Comparison of ENCODE assay signal across 9 cellular contexts in the genomic region with DNA sequence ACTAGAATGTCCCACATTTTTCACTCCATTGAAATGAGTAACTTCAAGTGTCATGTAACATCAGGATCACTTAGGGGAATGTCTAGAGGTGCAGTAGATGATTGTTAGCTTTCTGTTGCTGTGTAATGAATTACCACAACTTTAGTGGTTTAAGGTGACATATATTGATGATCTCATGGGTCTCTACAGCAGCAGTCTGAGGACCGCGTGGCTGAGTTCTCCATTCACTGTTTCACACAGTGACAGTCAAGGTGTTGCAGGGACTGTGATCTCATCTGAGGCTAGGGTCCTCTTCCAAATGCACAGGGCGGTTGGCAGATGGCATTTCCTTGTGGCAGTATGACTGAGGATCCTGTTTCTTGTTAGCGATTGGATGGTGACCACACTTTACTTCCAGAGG.
A peak's percentile ranks its signal among the peaks of the same experiment; 100 is the strongest.
DNase-seq lines count a peak whose midpoint lies in the region; ATAC-seq and TF ChIP-seq lines count a peak whose summit lies in the region.
"Had no signal": no experiment of that assay in that cellular context is flagged by ENCODE, and none has a peak within 500 bp of the region (broad histone marks: within the 10 kb centered on the region; RNA-seq: fewer than 3 reads in every experiment).

No MANE protein-coding gene starts in this region.

- DNase-seq in CD8-positive, alpha-beta memory T cell = peak; percentile 12 to 85 (median 53)
- peak; percentile 34 to 44 for DNase-seq in activated CD4-positive, alpha-beta T cell treated with anti-CD3 and anti-CD28 coated beads for 4 hours
- DNase-seq in mesothelial cell of epicardium (ENCODE audit: low spot score in 2 of 2, unreplicated experiment in 2 of 2) (no peak), CD1c-positive myeloid dendritic cell (ENCODE audit: extremely low spot score) (no peak), NCI-H748 treated with DMSO at 0.1 percent for 48 hours (lab: John Stamatoyannopoulos, UW) (no peak), NCI-H2107 treated with DMSO at 0.1 percent for 48 hours (lab: John Stamatoyannopoulos, UW; ENCODE audit: unreplicated experiment) (no peak)
- DNase-seq: heart right ventricle had no signal

- H3K27ac Mint-ChIP-seq in CD8-positive, alpha-beta memory T cell = peak overlapping the region in 2 of 8 donors; percentile 97 to 99
- H3K27ac Mint-ChIP-seq in mesothelial cell of epicardium = peak overlapping the region; percentile 69

- H3K36me3 Mint-ChIP-seq in CD8-positive, alpha-beta memory T cell = peaks cover 8 to 29% (median 16%) of the 10 kb centered on the region in 3 donors
- H3K36me3 Mint-ChIP-seq in mesothelial cell of epicardium = peaks cover 2% of the 10 kb centered on the region

- no peaks in the 10 kb centered on the region for H3K36me3 ChIP-seq in CD8-positive, alpha-beta memory T cell (ENCODE audit: insufficient read depth, low read length)
- H3K36me3 ChIP-seq: heart right ventricle had no signal

- peak overlapping the region; percentile 37 to 78 (median 54) for H3K4me3 Mint-ChIP-seq in CD8-positive, alpha-beta memory T cell
- no peak overlapping the region for H3K4me3 Mint-ChIP-seq in mesothelial cell of epicardium

- peaks cover 0 to 15% (median 9%) of the 10 kb centered on the region in 5 donors for H3K9me3 Mint-ChIP-seq in CD8-positive, alpha-beta memory T cell
- peaks cover 3% of the 10 kb centered on the region for H3K9me3 Mint-ChIP-seq in mesothelial cell of epicardium

- H3K4me3 ChIP-seq in CD8-positive, alpha-beta memory T cell (ENCODE audit: low read length) = no peak overlapping the region
- H3K4me3 ChIP-seq: heart right ventricle had no signal

- peaks cover 10 to 13% (median 12%) of the 10 kb centered on the region in 3 donors for H3K4me1 Mint-ChIP-seq in CD8-positive, alpha-beta memory T cell
- H3K4me1 Mint-ChIP-seq in mesothelial cell of epicardium = peaks cover 29% of the 10 kb centered on the region

- peaks cover 72% of the 10 kb centered on the region for H3K4me1 ChIP-seq in CD8-positive, alpha-beta memory T cell (ENCODE audit: insufficient read depth, low read length)

- ATAC-seq in HG02642 (IDR thresholded peaks at IDR 0.05; ENCODE audit: poor library complexity, unreplicated experiment) = peak; percentile 59
- ATAC-seq in HG03095 (IDR thresholded peaks at IDR 0.05; ENCODE audit: unreplicated experiment) = no peak

- peak overlapping the region; percentile 94 for H3K27ac ChIP-seq in CD8-positive, alpha-beta memory T cell (ENCODE audit: low read depth, low read length)

- POLR2A ChIA-PET in CD8-positive, alpha-beta memory T cell (lab: Charles Lee) = interaction anchor here (0.6 to 1.2 kb wide), 2 partner anchors 8 to 27 kb away, joined by 3 to 4 read pairs; no protein-coding TSS in a partner anchor

- TF ChIP-seq CTCF in mesothelial cell of epicardium (IDR thresholded peaks at IDR 0.05; ENCODE audit: unreplicated experiment) = no peak

- no peaks in the 10 kb centered on the region for H3K27me3 Mint-ChIP-seq in CD8-positive, alpha-beta memory T cell
- H3K27me3 Mint-ChIP-seq in mesothelial cell of epicardium (ENCODE audit: low read depth) = no peaks in the 10 kb centered on the region

- H3K9me3 ChIP-seq in CD8-positive, alpha-beta memory T cell (ENCODE audit: low read length) = no peaks in the 10 kb centered on the region

- CTCF ChIA-PET in CD8-positive, alpha-beta memory T cell (lab: Charles Lee) = interaction anchor here (0.9 to 3.3 kb wide), 4 partner anchors 9 to 74 kb away, joined by 3 to 15 read pairs (median 6); no protein-coding TSS in a partner anchor

- H3K27me3 ChIP-seq in CD8-positive, alpha-beta memory T cell (ENCODE audit: insufficient read depth, low read length, poor library complexity, severe bottlenecking) = no peaks in the 10 kb centered on the region
- H3K27me3 ChIP-seq: heart right ventricle had no signal

Comparison
In these comparisons a context has a peak if more than half of its experiments do, and no peak if none do; other contexts are left out.
1. DNase-seq: peak in CD8-positive, alpha-beta memory T cell (5 of 5) and activated CD4-positive, alpha-beta T cell treated with anti-CD3 and anti-CD28 coated beads for 4 hours (2 of 2); none in mesothelial cell of epicardium (0 of 2), CD1c-positive myeloid dendritic cell (single experiment), NCI-H748 treated with DMSO at 0.1 percent for 48 hours (single experiment) and NCI-H2107 treated with DMSO at 0.1 percent for 48 hours (single experiment).